ENCODE assay signal across 1 cellular context in the genomic region with DNA sequence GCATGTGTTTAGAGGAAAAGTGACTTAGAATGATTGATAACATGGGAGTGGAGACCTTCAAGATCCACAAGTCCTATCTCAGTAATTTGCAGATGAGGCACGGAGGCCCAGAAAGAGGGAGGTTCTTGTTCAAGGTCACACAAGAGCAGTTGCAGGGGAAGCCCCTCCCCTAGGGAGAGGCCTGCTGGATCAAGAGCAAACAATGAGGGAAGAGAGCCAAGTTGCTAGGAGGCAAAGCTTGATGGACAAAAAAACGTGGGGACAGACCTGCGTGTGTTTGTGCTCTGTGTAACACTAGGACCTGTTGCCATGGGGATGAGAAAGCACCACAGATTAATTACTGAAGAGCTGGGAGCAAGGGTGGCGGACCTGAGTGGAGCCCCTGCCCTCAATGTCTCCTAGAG.
TF ChIP-seq lines count a peak whose summit lies in the region.

No MANE protein-coding gene starts in this region.

TF ChIP-seq in H1, 55 proteins besides CTCF, POLR2A, EP300 and RAD21:
- TF ChIP-seq RBBP5 (IDR thresholded peaks at IDR 0.05; ENCODE audit: borderline replicate concordance, low read depth, low read length) (no peak), SUZ12 (IDR thresholded peaks at IDR 0.05; ENCODE audit: low read length) (no peak), TAF1 (IDR thresholded peaks at IDR 0.05; ENCODE audit: low read depth, low read length) (no peak), BCL11A (IDR thresholded peaks at IDR 0.05; ENCODE audit: low read depth in 2 of 2, low read length in 2 of 2) (no peak)
